ENCODE assay signal across 16 cellular contexts in genomic region chr21:45248301-45248892, GRCh38. TPM values are rescaled to one million over a fixed set of nuclear protein-coding genes. Genes with fewer than 3 reads are reported as not detected.
DNase-seq lines count a peak whose midpoint lies in the region; ATAC-seq, FAIRE-seq and TF ChIP-seq lines count a peak whose summit lies in the region.
"Had no signal": no experiment of that assay in that cellular context is flagged by ENCODE, and none has a peak within 500 bp of the region (broad histone marks: within the 10 kb centered on the region; RNA-seq: fewer than 3 reads in every experiment).

No MANE protein-coding gene starts in this region.

- CTCF ChIA-PET in SK-N-SH (lab: Yijun Ruan, JAX), result interaction anchor here (1.3 to 4.2 kb wide), 3 partner anchors 33 to 111 kb away, joined by 3 to 21 read pairs (median 11); no protein-coding TSS in a partner anchor

- H3K4me1 ChIP-seq in SK-N-SH (ENCODE audit: control insufficient read depth in 1 of 2, insufficient read depth in 2 of 2, low read depth in 1 of 2, low read length in 1 of 2) (peaks cover 0 to 16% of the 10 kb centered on the region in 2 experiments; a peak in 1 of 4 replicates), keratinocyte (ENCODE audit: control insufficient read depth, extremely low read depth, insufficient read depth, low read length) (peaks cover 3% of the 10 kb centered on the region), stomach smooth muscle (ENCODE audit: control insufficient read depth, insufficient read depth, low read length) (peaks cover 7% of the 10 kb centered on the region)

- dilution Hi-C loops in keratinocyte (cut with MboI; ENCODE audit: extremely low pct_ligation_motif_present, low sequenced_read_pairs), result no loop called here

- DNase-seq in SK-N-SH (no peak), astrocyte of the spinal cord (ENCODE audit: low read depth, low spot score) (no peak), keratinocyte (ENCODE audit: low read depth, low spot score) (no peak), D341Med (ENCODE audit: low spot score) (no peak), NCI-H1930 (lab: John Stamatoyannopoulos, UW) (no peak), omental fat pad (ENCODE audit: low spot score) (no peak)
- DNase-seq: activated CD8-positive, alpha-beta T cell treated with anti-CD3 and anti-CD28 coated beads for 36 hours; effector memory CD4-positive, alpha-beta T cell; KBM-7; NCI-H2029 treated with DMSO at 0.1 percent for 48 hours; right lobe of liver; T-helper 2 cell; trophoblast cell had no signal

- H3K27ac ChIP-seq in SK-N-SH (ENCODE audit: low read depth in 2 of 2, low read length in 1 of 2) (no peak overlapping the region), keratinocyte (ENCODE audit: control insufficient read depth, insufficient read depth, low read length) (no peak overlapping the region), stomach smooth muscle (ENCODE audit: low read length) (no peak overlapping the region)
- H3K27ac ChIP-seq: right lobe of liver had no signal

- H3K36me3 ChIP-seq in SK-N-SH (replicated peaks in 1 of 2; ENCODE audit: control insufficient read depth in 1 of 2, insufficient read depth in 2 of 2, low read length in 1 of 2) (no peaks in the 10 kb centered on the region), keratinocyte (ENCODE audit: control insufficient read depth in 2 of 2, extremely low read depth in 1 of 2, insufficient read depth in 2 of 2, low read length in 2 of 2) (no peaks in the 10 kb centered on the region), stomach smooth muscle (ENCODE audit: control insufficient read depth in 2 of 2, insufficient read depth in 2 of 2, low read length in 2 of 2) (no peaks in the 10 kb centered on the region)
- H3K36me3 ChIP-seq: right lobe of liver had no signal

- H3K9ac ChIP-seq in SK-N-SH (no peak overlapping the region), keratinocyte (ENCODE audit: control insufficient read depth, extremely low read depth, insufficient read depth, low read length) (no peak overlapping the region), stomach smooth muscle (ENCODE audit: low read length in 2 of 2) (peak overlapping the region; percentile 51 to 56)

- no peaks in the 10 kb centered on the region for H3F3A ChIP-seq in SK-N-SH (replicated peaks; ENCODE audit: insufficient read depth)

- no peak for FAIRE-seq in keratinocyte (lab: Jason Lieb, UNC)
- FAIRE-seq: GM12892 had no signal

- no peak for TF ChIP-seq EP300 in SK-N-SH (IDR thresholded peaks at IDR 0.05; ENCODE audit: borderline replicate concordance in 1 of 2, low read depth in 1 of 2, low read length in 1 of 2)

- in situ Hi-C loops in astrocyte of the spinal cord (cut with HindIII; ENCODE audit: low sequenced_read_pairs), result no loop called here

- peak overlapping the region; percentile 80 for H3K4me2 ChIP-seq in SK-N-SH
- H3K4me2 ChIP-seq in keratinocyte (ENCODE audit: control insufficient read depth, extremely low read depth, insufficient read depth, low read depth, low read length), result peak overlapping the region; percentile 40

- H3K9me1 ChIP-seq in keratinocyte (ENCODE audit: control insufficient read depth, extremely low read depth, insufficient read depth, low read length), result no peaks in the 10 kb centered on the region

- peak overlapping the region; percentile 64 for H2AFZ ChIP-seq in SK-N-SH (ENCODE audit: low read depth)
- no peak overlapping the region for H2AFZ ChIP-seq in keratinocyte (ENCODE audit: control insufficient read depth, low read length)

- H3K27me3 ChIP-seq in SK-N-SH (ENCODE audit: insufficient read depth) (no peaks in the 10 kb centered on the region), keratinocyte (ENCODE audit: control insufficient read depth, extremely low read depth, insufficient read depth, low read length) (peaks cover 20% of the 10 kb centered on the region), stomach smooth muscle (ENCODE audit: control insufficient read depth in 1 of 2, insufficient read depth in 2 of 2, low read length in 2 of 2) (peaks cover 0 to 3% of the 10 kb centered on the region in 2 donors)
- H3K27me3 ChIP-seq: right lobe of liver had no signal

- H3K4me3 ChIP-seq in SK-N-SH (ENCODE audit: low read depth in 2 of 2, low read length in 1 of 2) (peak overlapping the region; percentile 6 to 43; a peak in 3 of 4 replicates), astrocyte of the spinal cord (ENCODE audit: low read depth, low read length) (peak overlapping the region; percentile 15), keratinocyte (ENCODE audit: control insufficient read depth in 2 of 3, extremely low read depth in 1 of 3, insufficient read depth in 2 of 3, low read depth in 1 of 3, low read length in 3 of 3) (no peak overlapping the region), stomach smooth muscle (ENCODE audit: low read length in 2 of 2) (peak overlapping the region; percentile 49 to 64)
- H3K4me3 ChIP-seq: right lobe of liver had no signal

- H3K9me3 ChIP-seq in SK-N-SH (peaks cover 6% of the 10 kb centered on the region; the same call in 1 of the 2 replicates), keratinocyte (ENCODE audit: control insufficient read depth, low read depth, low read length) (peaks cover 3% of the 10 kb centered on the region), stomach smooth muscle (ENCODE audit: control insufficient read depth in 2 of 2, low read length in 2 of 2) (peaks cover 0 to 8% of the 10 kb centered on the region in 2 donors)

- no peaks in the 10 kb centered on the region for H3K9me2 ChIP-seq in SK-N-SH

- H4K20me1 ChIP-seq in SK-N-SH (ENCODE audit: insufficient read depth) (no peaks in the 10 kb centered on the region), keratinocyte (ENCODE audit: control insufficient read depth, extremely low read depth, insufficient read depth, low read length) (no peaks in the 10 kb centered on the region)

- TF ChIP-seq CTCF in SK-N-SH (IDR thresholded peaks at IDR 0.05), result no peak
- no peak for TF ChIP-seq CTCF in astrocyte of the spinal cord (IDR thresholded peaks at IDR 0.05; ENCODE audit: low read depth, low read length)
- no peak for TF ChIP-seq CTCF in keratinocyte (optimal IDR thresholded peaks at IDR 0.05 in 1 of 3, IDR thresholded peaks at IDR 0.05 in 1 of 3, conservative IDR thresholded peaks at IDR 0.05 in 1 of 3; ENCODE audit: extremely low read depth in 1 of 3, insufficient read depth in 2 of 3, low read length in 3 of 3)
- no peak for TF ChIP-seq CTCF in omental fat pad (IDR thresholded peaks at IDR 0.05)

- ATAC-seq in SK-N-SH treated with all-trans-retinoic acid at 6 μM for 48 hours, result no peak
- no peak for ATAC-seq in omental fat pad (ENCODE audit: low FRiP score)
- ATAC-seq: activated CD8-positive, alpha-beta T cell treated with anti-CD3 and anti-CD28 coated beads for 36 hours had no signal

- WGBS in SK-N-SH (ENCODE audit: low lambda C conversion rate), result 87% methylated on average over 6 of the region's 13 CpGs

- no peak for TF ChIP-seq RAD21 in SK-N-SH (IDR thresholded peaks at IDR 0.05; ENCODE audit: low read length)

- H3K79me2 ChIP-seq in SK-N-SH (ENCODE audit: insufficient read depth) (no peaks in the 10 kb centered on the region), keratinocyte (ENCODE audit: control insufficient read depth, insufficient read depth, low read length) (no peaks in the 10 kb centered on the region)

- POLR2A ChIA-PET in SK-N-SH (lab: Yijun Ruan, JAX), result no interaction called here

TF ChIP-seq in SK-N-SH, 30 proteins besides CTCF, POLR2A, EP300 and RAD21 (continues in another document):
- TF ChIP-seq EZH2phosphoT487 (IDR thresholded peaks at IDR 0.05; ENCODE audit: borderline replicate concordance, low read depth), result no peak
- TF ChIP-seq RXRA (IDR thresholded peaks at IDR 0.05; ENCODE audit: borderline replicate concordance, low read depth), result no peak
- TF ChIP-seq FOSL2 (IDR thresholded peaks at IDR 0.05; ENCODE audit: borderline replicate concordance, low read depth), result no peak
- no peak for TF ChIP-seq TCF12 (IDR thresholded peaks at IDR 0.05)
- TF ChIP-seq SMC3 (IDR thresholded peaks at IDR 0.05; ENCODE audit: low read depth, low read length), result no peak

TF ChIP-seq in SK-N-SH treated with all-trans-retinoic acid at 6 μM for 48 hours, 23 proteins besides CTCF, POLR2A, EP300 and RAD21:
- no peak for TF ChIP-seq ZFP3 (CRISPR knock-in tag; IDR thresholded peaks at IDR 0.05)
- TF ChIP-seq, protein P1, sequence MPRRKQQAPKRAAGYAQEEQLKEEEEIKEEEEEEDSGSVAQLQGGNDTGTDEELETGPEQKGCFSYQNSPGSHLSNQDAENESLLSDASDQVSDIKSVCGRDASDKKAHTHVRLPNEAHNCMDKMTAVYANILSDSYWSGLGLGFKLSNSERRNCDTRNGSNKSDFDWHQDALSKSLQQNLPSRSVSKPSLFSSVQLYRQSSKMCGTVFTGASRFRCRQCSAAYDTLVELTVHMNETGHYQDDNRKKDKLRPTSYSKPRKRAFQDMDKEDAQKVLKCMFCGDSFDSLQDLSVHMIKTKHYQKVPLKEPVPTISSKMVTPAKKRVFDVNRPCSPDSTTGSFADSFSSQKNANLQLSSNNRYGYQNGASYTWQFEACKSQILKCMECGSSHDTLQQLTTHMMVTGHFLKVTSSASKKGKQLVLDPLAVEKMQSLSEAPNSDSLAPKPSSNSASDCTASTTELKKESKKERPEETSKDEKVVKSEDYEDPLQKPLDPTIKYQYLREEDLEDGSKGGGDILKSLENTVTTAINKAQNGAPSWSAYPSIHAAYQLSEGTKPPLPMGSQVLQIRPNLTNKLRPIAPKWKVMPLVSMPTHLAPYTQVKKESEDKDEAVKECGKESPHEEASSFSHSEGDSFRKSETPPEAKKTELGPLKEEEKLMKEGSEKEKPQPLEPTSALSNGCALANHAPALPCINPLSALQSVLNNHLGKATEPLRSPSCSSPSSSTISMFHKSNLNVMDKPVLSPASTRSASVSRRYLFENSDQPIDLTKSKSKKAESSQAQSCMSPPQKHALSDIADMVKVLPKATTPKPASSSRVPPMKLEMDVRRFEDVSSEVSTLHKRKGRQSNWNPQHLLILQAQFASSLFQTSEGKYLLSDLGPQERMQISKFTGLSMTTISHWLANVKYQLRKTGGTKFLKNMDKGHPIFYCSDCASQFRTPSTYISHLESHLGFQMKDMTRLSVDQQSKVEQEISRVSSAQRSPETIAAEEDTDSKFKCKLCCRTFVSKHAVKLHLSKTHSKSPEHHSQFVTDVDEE (CRISPR knock-in tag; IDR thresholded peaks at IDR 0.05), result no peak
- TF ChIP-seq OSR1 (CRISPR knock-in tag; IDR thresholded peaks at IDR 0.05), result no peak

RNA-seq across cellular contexts. Expression of gene POFUT2, which starts 39.3 kb away (rescaled TPM):
- polyA plus RNA-seq in SK-N-SH (2012; rRNA removed) (45.5 and 53.3 TPM in 2 replicates), keratinocyte (8.8 to 18.7 TPM (median 9.6 TPM) in 3 replicates)
- 27.6 and 33.4 TPM in 2 replicates for polyA plus RNA-seq in SK-N-SH (2012; cell fraction: cytosol; rRNA removed)
- polyA plus RNA-seq in SK-N-SH (2012; cell fraction: nucleus; rRNA removed), result 208 and 214 TPM in 2 replicates
- 18.2 TPM for polyA plus RNA-seq in keratinocyte (2011; ENCODE audit: low read depth)
- polyA plus RNA-seq in keratinocyte (2011; cell fraction: cytosol; rRNA removed), result 5.5 and 7.4 TPM in 2 replicates
- 43.9 and 45.4 TPM in 2 replicates for polyA plus RNA-seq in keratinocyte (2011; cell fraction: nucleus; rRNA removed)
- 10.7 and 16.1 TPM in 2 replicates for polyA plus RNA-seq in keratinocyte (2012; ENCODE audit: low replicate concordance)
- 6.3 to 13.2 TPM (median 6.7 TPM) in 3 replicates for polyA minus RNA-seq in keratinocyte
- polyA minus RNA-seq in keratinocyte (2011; cell fraction: cytosol; rRNA and poly(A)+ RNA removed), result 4.4 TPM
- 12.2 and 14.1 TPM in 2 replicates for polyA minus RNA-seq in keratinocyte (2011; cell fraction: nucleus; rRNA and poly(A)+ RNA removed)
- total RNA-seq in omental fat pad, result 10 to 100 TPM; 17.5 to 48.9 (median 19.8) TPM

Comparison
In these comparisons a context has a peak if more than half of its experiments do, and no peak if none do; other contexts are left out.
1. H3K4me3 ChIP-seq: peak in SK-N-SH (2 of 2), astrocyte of the spinal cord (single experiment) and stomach smooth muscle (2 of 2); none in keratinocyte (0 of 3).
2. H3K9ac ChIP-seq: peak in stomach smooth muscle (2 of 2); none in SK-N-SH (single experiment) and keratinocyte (single experiment).